10 cellular contexts compared by ENCODE assay signal in the genomic region with DNA sequence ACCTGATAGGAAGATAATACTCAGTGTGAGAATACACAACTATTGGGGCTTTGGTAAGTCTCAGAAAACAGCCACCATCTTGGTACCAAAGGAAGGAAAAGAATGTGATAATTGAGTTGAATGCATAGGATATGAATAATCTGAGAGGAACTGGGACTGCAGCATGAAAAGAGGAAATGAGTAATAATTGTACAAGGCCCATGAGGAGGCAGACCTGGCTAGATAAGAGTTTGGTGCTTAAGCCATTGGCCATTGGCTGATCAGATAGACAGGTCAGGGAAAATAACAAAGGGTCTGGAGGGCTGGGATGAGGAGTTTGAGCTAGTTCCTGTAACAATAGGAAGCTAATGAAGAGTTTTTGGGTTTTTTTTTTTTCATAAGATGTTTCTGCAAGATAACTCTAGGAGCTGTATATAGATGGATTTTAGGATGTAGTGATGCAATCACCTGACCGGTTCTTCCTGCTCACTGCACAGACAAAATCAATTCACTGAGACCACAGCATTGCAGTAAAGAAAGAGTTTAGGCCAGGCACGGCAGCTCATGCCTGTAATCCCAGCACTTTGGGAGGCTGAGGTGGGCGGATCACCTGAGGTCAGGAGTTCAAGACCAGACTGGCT. TPM values are rescaled to one million over a fixed set of nuclear protein-coding genes. Genes with fewer than 3 reads are reported as not detected.
A peak's percentile ranks its signal among the peaks of the same experiment; 100 is the strongest.
DNase-seq lines count a peak whose midpoint lies in the region; ATAC-seq, FAIRE-seq and TF ChIP-seq lines count a peak whose summit lies in the region.
"Had no signal": no experiment of that assay in that cellular context is flagged by ENCODE, and none has a peak within 500 bp of the region (broad histone marks: within the 10 kb centered on the region; RNA-seq: fewer than 3 reads in every experiment).

No MANE protein-coding gene starts in this region.

- no peaks in the 10 kb centered on the region for H3K79me2 ChIP-seq in astrocyte (ENCODE audit: insufficient read depth, low read length)

- no peak for TF ChIP-seq POLR2A in Peyer's patch (IDR thresholded peaks at IDR 0.05)
- no peak for TF ChIP-seq POLR2A in sigmoid colon (IDR thresholded peaks at IDR 0.05)

- WGBS in endodermal cell (ENCODE audit: insufficient coverage in 1 of 2, insufficient read length in 1 of 2), 2 experiments, result 100% methylated on average over 1 of the region's 3 CpGs; no CpG with 5 or more reads in 1 of the 2 experiments
- WGBS in sigmoid colon, 2 donors, result 82 to 87% methylated on average over 3 of the region's 3 CpGs

- ATAC-seq in GM21367 (IDR thresholded peaks at IDR 0.05; ENCODE audit: unreplicated experiment) (peak; percentile 88), HG03558 (IDR thresholded peaks at IDR 0.05; ENCODE audit: extremely low read depth, unreplicated experiment) (peak; percentile 56)

- H3K27ac ChIP-seq in astrocyte (ENCODE audit: low read depth, low read length) (peak overlapping the region; percentile 29), endodermal cell (ENCODE audit: low read depth, low read length) (no peak overlapping the region), Peyer's patch (no peak overlapping the region), sigmoid colon (no peak overlapping the region)
- H3K27ac ChIP-seq: skin epidermis had no signal

- no peaks in the 10 kb centered on the region for H3K36me3 ChIP-seq in astrocyte (ENCODE audit: insufficient read depth, low read length)
- no peaks in the 10 kb centered on the region for H3K36me3 ChIP-seq in endodermal cell (ENCODE audit: control insufficient read depth, insufficient read depth, low read length)
- no peaks in the 10 kb centered on the region for H3K36me3 ChIP-seq in Peyer's patch
- no peaks in the 10 kb centered on the region for H3K36me3 ChIP-seq in sigmoid colon

- no peak for TF ChIP-seq EP300 in sigmoid colon (IDR thresholded peaks at IDR 0.05)

- H3K27me3 Mint-ChIP-seq in astrocyte (ENCODE audit: low read depth, unreplicated experiment), result no peaks in the 10 kb centered on the region
- H3K27me3 Mint-ChIP-seq in endodermal cell (ENCODE audit: insufficient read depth), result no peaks in the 10 kb centered on the region
- H3K27me3 Mint-ChIP-seq: activated naive CD8-positive, alpha-beta T cell had no signal

- H3K27me3 ChIP-seq in astrocyte (ENCODE audit: insufficient read depth, low read length) (no peaks in the 10 kb centered on the region), endodermal cell (ENCODE audit: control insufficient read depth, insufficient read depth, low read length, poor library complexity, severe bottlenecking) (no peaks in the 10 kb centered on the region), Peyer's patch (no peaks in the 10 kb centered on the region), sigmoid colon (no peaks in the 10 kb centered on the region)

- H3K4me1 Mint-ChIP-seq in astrocyte (ENCODE audit: low read depth, unreplicated experiment) (peaks cover 3% of the 10 kb centered on the region), endodermal cell (no peaks in the 10 kb centered on the region)

- H3K9ac ChIP-seq in astrocyte (ENCODE audit: low read length) (no peak overlapping the region), endodermal cell (ENCODE audit: extremely low read depth, low read length, poor library complexity, severe bottlenecking) (no peak overlapping the region)

- H3K9me3 Mint-ChIP-seq in astrocyte (ENCODE audit: unreplicated experiment) (no peaks in the 10 kb centered on the region), endodermal cell (peaks cover 58% of the 10 kb centered on the region)

- H2AFZ ChIP-seq in astrocyte (ENCODE audit: low read depth, low read length), result peak overlapping the region; percentile 63

- no peaks in the 10 kb centered on the region for H4K20me1 ChIP-seq in astrocyte (ENCODE audit: insufficient read depth, low read length)

- FAIRE-seq in astrocyte (lab: Jason Lieb, UNC), result peak; percentile 97

- H3K4me3 ChIP-seq in astrocyte (ENCODE audit: insufficient read depth, low read depth, low read length) (no peak overlapping the region), endodermal cell (ENCODE audit: low read length) (no peak overlapping the region), Peyer's patch (no peak overlapping the region), sigmoid colon (no peak overlapping the region)
- H3K4me3 ChIP-seq: skin epidermis had no signal

- no peaks in the 10 kb centered on the region for H3K36me3 Mint-ChIP-seq in astrocyte (ENCODE audit: low read depth, unreplicated experiment)
- H3K36me3 Mint-ChIP-seq in endodermal cell (ENCODE audit: low read depth), result no peaks in the 10 kb centered on the region
- H3K36me3 Mint-ChIP-seq: activated naive CD8-positive, alpha-beta T cell had no signal

- no peak overlapping the region for H3K27ac Mint-ChIP-seq in astrocyte (ENCODE audit: unreplicated experiment)
- H3K27ac Mint-ChIP-seq in endodermal cell, result no peak overlapping the region
- H3K27ac Mint-ChIP-seq: activated naive CD8-positive, alpha-beta T cell had no signal

- H3K9me3 ChIP-seq in astrocyte (ENCODE audit: insufficient read depth, low read depth, low read length) (no peaks in the 10 kb centered on the region), endodermal cell (ENCODE audit: control insufficient read depth, low read length) (no peaks in the 10 kb centered on the region), Peyer's patch (no peaks in the 10 kb centered on the region), sigmoid colon (no peaks in the 10 kb centered on the region)

- TF ChIP-seq CTCF in astrocyte (IDR thresholded peaks at IDR 0.05; ENCODE audit: insufficient read depth, low read depth, low read length) (no peak), endodermal cell (conservative IDR thresholded peaks at IDR 0.05) (no peak), Peyer's patch (IDR thresholded peaks at IDR 0.05) (no peak), sigmoid colon (IDR thresholded peaks at IDR 0.05) (no peak)

- DNase-seq in Daoy (ENCODE audit: low read depth) (peak; percentile 60), astrocyte (ENCODE audit: low read depth) (peak; percentile 50), endodermal cell (no peak), Peyer's patch (no peak), sigmoid colon (no peak), HK-2 (ENCODE audit: unreplicated experiment) (no peak)

- intact Hi-C loops in sigmoid colon (cut with DNase I), result no loop called here

- H3K4me2 ChIP-seq in astrocyte (ENCODE audit: low read length), result peak overlapping the region; percentile 46

- H3K4me3 Mint-ChIP-seq in astrocyte (ENCODE audit: unreplicated experiment) (no peak overlapping the region), endodermal cell (no peak overlapping the region)
- H3K4me3 Mint-ChIP-seq: activated naive CD8-positive, alpha-beta T cell had no signal

- H3K4me1 ChIP-seq in astrocyte (ENCODE audit: insufficient read depth, low read length) (peaks cover 6% of the 10 kb centered on the region), endodermal cell (ENCODE audit: control insufficient read depth, insufficient read depth, low read length) (no peaks in the 10 kb centered on the region), Peyer's patch (no peaks in the 10 kb centered on the region), sigmoid colon (no peaks in the 10 kb centered on the region)

RNA-seq across cellular contexts. Expression of gene TRMT2B, which starts 5.3 kb away (rescaled TPM):
- 9.0 and 19.9 TPM in 2 replicates for total RNA-seq in Daoy (2014; rRNA removed; shearing (Covaris generic))
- 7.2 and 8.3 TPM in 2 replicates for total RNA-seq in astrocyte
- 10 to 100 TPM; 14.1 to 19.8 TPM for total RNA-seq in endodermal cell
- polyA plus RNA-seq in endodermal cell (2013, experiment 1 of 2), result 8.2 TPM
- polyA plus RNA-seq in endodermal cell (2013, experiment 2 of 2), result 8.5 TPM
- 10 to 100 TPM; 19.0 to 31.0 (median 27.4) TPM for total RNA-seq in Peyer's patch
- 10 to 100 TPM; 13.9 to 20.1 (median 17.6) TPM for total RNA-seq in sigmoid colon
- polyA plus RNA-seq in sigmoid colon, result 10 to 100 TPM in 2 of 3 donors, 1 to 10 TPM in 1; 9.6 to 13.8 (median 13.2) TPM

RNA-seq across cellular contexts. Expression of gene TMEM35A, which starts 21.5 kb away (rescaled TPM):
- 0.48 TPM in 1 of 2 replicates, not detected in the other for total RNA-seq in Daoy (2014; rRNA removed; shearing (Covaris generic))
- total RNA-seq in astrocyte (0.77 and 0.89 TPM in 2 replicates), endodermal cell (under 1 TPM; 0.75 to 0.80 TPM), Peyer's patch (1 to 10 TPM in 1 of 4 donors, under 1 TPM in 1, not detected in 2; 0.67 to 2.1 TPM), sigmoid colon (10 to 100 TPM; 39.2 to 62.1 (median 49.7) TPM)
- 14.9 TPM for polyA plus RNA-seq in endodermal cell (2013, experiment 1 of 2)
- polyA plus RNA-seq in endodermal cell (2013, experiment 2 of 2), result 14.3 TPM
- polyA plus RNA-seq in sigmoid colon, result 1 to 10 TPM in 2 of 3 donors, not detected in 1; 1.8 to 3.2 TPM

RNA-seq across cellular contexts. Expression of gene CENPI, which starts 40.8 kb away (rescaled TPM):
- total RNA-seq in Daoy (2014; rRNA removed; shearing (Covaris generic)), result 33.7 and 43.6 TPM in 2 replicates
- total RNA-seq in astrocyte (3.1 and 5.0 TPM in 2 replicates), endodermal cell (10 to 100 TPM; 24.5 to 36.9 TPM), Peyer's patch (1 to 10 TPM; 2.5 to 5.8 (median 3.1) TPM), sigmoid colon (1 to 10 TPM; 1.6 to 3.0 (median 2.4) TPM)
- 21.9 TPM for polyA plus RNA-seq in endodermal cell (2013, experiment 1 of 2)
- polyA plus RNA-seq in endodermal cell (2013, experiment 2 of 2), result 23.2 TPM
- 1 to 10 TPM in 2 of 3 donors, not detected in 1; 1.2 to 3.4 TPM for polyA plus RNA-seq in sigmoid colon

Comparison
In these comparisons a context has a peak if more than half of its experiments do, and no peak if none do; other contexts are left out.
1. DNase-seq: peak in Daoy (single experiment) and astrocyte (single experiment); none in endodermal cell (single experiment), Peyer's patch (0 of 3), sigmoid colon (single experiment) and HK-2 (single experiment).
2. RNA of gene TMEM35A, which starts 21.5 kb away (total RNA-seq): 39.2 to 62.1 TPM in sigmoid colon; 0.77 to 0.89 TPM in astrocyte, 0.75 to 0.80 TPM in endodermal cell, 0.67 to 2.1 TPM in Peyer's patch and 0.48 TPM in Daoy; every median in the first group is over 10 times any median in the second.